35 cellular contexts compared by ENCODE assay signal in the genomic region with DNA sequence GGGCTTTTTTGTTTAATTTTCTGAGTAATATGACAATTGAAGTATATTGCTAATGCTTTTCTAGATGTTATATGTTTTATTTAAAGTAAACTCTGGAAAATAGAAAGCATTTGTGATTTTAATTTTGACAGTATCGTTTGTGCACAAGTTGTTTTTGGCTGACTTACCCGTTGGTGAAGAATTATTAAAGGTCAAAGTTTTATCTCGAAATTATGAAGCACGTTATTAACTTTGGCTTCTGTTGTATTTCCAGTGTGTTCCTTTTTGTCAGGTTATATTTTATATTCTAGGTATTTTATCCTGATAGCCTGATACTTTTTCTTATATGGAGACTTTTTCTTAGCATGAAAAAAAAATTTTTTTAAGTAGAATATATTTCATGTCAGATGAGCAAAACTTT.
"Had no signal": no experiment of that assay in that cellular context is flagged by ENCODE, and none has a peak within 500 bp of the region (broad histone marks: within the 10 kb centered on the region; RNA-seq: fewer than 3 reads in every experiment).

No MANE protein-coding gene starts in this region.

- H3K4me3 ChIP-seq: MG63 had no signal

- H3K4me2 ChIP-seq: KMS-11 had no signal

- H3K27ac ChIP-seq: KMS-11 had no signal

- DNase-seq: Karpas-422, Kasumi-1, KG1, MG63, MM.1S, MV-4-11, NCI-H1048, NCI-H1092, NCI-H1092 treated with DMSO at 0.1 percent for 48 hours, NCI-H1105, NCI-H1105 treated with DMSO at 0.1 percent for 48 hours, NCI-H1417, NCI-H1417 treated with DMSO at 0.1 percent for 48 hours, NCI-H1436, NCI-H1436 treated with DMSO at 0.1 percent for 48 hours, NCI-H146, NCI-H1694, NCI-H1694 treated with DMSO at 0.1 percent for 48 hours, NCI-H187, NCI-H187 treated with DMSO at 0.1 percent for 48 hours, NCI-H1930, NCI-H2029, NCI-H2029 treated with DMSO at 0.1 percent for 48 hours, NCI-H2081, NCI-H2081 treated with DMSO at 0.1 percent for 48 hours, NCI-H2107, NCI-H2171, NCI-H2171 treated with DMSO at 0.1 percent for 48 hours, NCI-H2227 treated with DMSO at 0.1 percent for 48 hours, NCI-H226, NCI-H345, NCI-H446, NCI-H446 treated with DMSO at 0.1 percent for 48 hours, NCI-H510A had no signal

- H3K9ac ChIP-seq: KMS-11 had no signal

- H3K27me3 ChIP-seq: MG63 had no signal
